19 cellular contexts compared by ENCODE assay signal in genomic region chr17:83177611-83178532, GRCh38.
DNase-seq lines count a peak whose midpoint lies in the region; ATAC-seq and TF ChIP-seq lines count a peak whose summit lies in the region.
"Had no signal": no experiment of that assay in that cellular context is flagged by ENCODE, and none has a peak within 500 bp of the region (broad histone marks: within the 10 kb centered on the region; RNA-seq: fewer than 3 reads in every experiment).

No MANE protein-coding gene starts in this region.

- H3K79me1 ChIP-seq in H9 (ENCODE audit: insufficient read depth, low read depth, low read length, poor library complexity, severe bottlenecking), result no peaks in the 10 kb centered on the region

- H3K4ac ChIP-seq in H9 (ENCODE audit: low read depth, low read length), result no peak overlapping the region

- no peaks in the 10 kb centered on the region for H3K36me3 ChIP-seq in SK-N-SH (replicated peaks in 1 of 2; ENCODE audit: control insufficient read depth in 1 of 2, insufficient read depth in 2 of 2, low read length in 1 of 2)
- H3K36me3 ChIP-seq in ovary, result no peaks in the 10 kb centered on the region
- no peaks in the 10 kb centered on the region for H3K36me3 ChIP-seq in GM23338 (ENCODE audit: insufficient read depth)
- H3K36me3 ChIP-seq: upper lobe of right lung had no signal

- CTCF ChIA-PET in SK-N-SH (lab: Yijun Ruan, JAX), result interaction anchor here (3.1 kb wide), 1 partner anchor 9 kb away, joined by 6 read pairs; no protein-coding TSS in a partner anchor

- H3K27ac Mint-ChIP-seq in H9, result no peak overlapping the region
- H3K27ac Mint-ChIP-seq in GM23338, result no peak overlapping the region
- H3K27ac Mint-ChIP-seq: activated T-helper 1 cell treated with anti-CD3 and anti-CD28 coated beads, Interleukin-12 subunit alpha, Interleukin-12 subunit beta, Interleukin-2, Interleukin-4 antibody, amounts not matched to agents 30 ng/mL and 10 ng/mL and 1 ng/mL, durations not matched to agents 14 hours and 24 hours and 36 hours; CD4-positive, alpha-beta T cell had no signal

- no peak overlapping the region for H3K4me2 ChIP-seq in SK-N-SH
- no peak overlapping the region for H3K4me2 ChIP-seq in H9 (ENCODE audit: insufficient read depth, insufficient read length, low read length)
- H3K4me2 ChIP-seq in GM23338, result no peak overlapping the region

- no peak overlapping the region for H3K23ac ChIP-seq in H9 (ENCODE audit: insufficient read length, low read depth, low read length)

- H3K27me3 Mint-ChIP-seq in H9 (ENCODE audit: low read depth) (peaks cover 4% of the 10 kb centered on the region), GM23338 (ENCODE audit: insufficient read depth, low read depth, poor library complexity) (peaks cover 5% of the 10 kb centered on the region)
- H3K27me3 Mint-ChIP-seq: CD4-positive, alpha-beta T cell had no signal

- H3K9me3 Mint-ChIP-seq in H9 (peaks cover 0 to 8% of the 10 kb centered on the region in 2 experiments; a peak in 2 of 5 replicates), GM23338 (no peaks in the 10 kb centered on the region)
- H3K9me3 Mint-ChIP-seq: activated T-helper 1 cell treated with anti-CD3 and anti-CD28 coated beads, Interleukin-12 subunit alpha, Interleukin-12 subunit beta, Interleukin-2, Interleukin-4 antibody, amounts not matched to agents 30 ng/mL and 10 ng/mL and 1 ng/mL, durations not matched to agents 14 hours and 24 hours and 36 hours; CD4-positive, alpha-beta T cell had no signal

- H2BK12ac ChIP-seq in H9 (ENCODE audit: insufficient read length, low read depth, low read length), result no peak overlapping the region

- H4K20me1 ChIP-seq in SK-N-SH (ENCODE audit: insufficient read depth), result no peaks in the 10 kb centered on the region
- no peaks in the 10 kb centered on the region for H4K20me1 ChIP-seq in H9 (ENCODE audit: control insufficient read depth, insufficient read depth, insufficient read length)
- H4K20me1 ChIP-seq in GM23338 (replicated peaks; ENCODE audit: insufficient read depth), result no peaks in the 10 kb centered on the region

- H3K27ac ChIP-seq in SK-N-SH (ENCODE audit: low read depth in 2 of 2, low read length in 1 of 2) (no peak overlapping the region), H9 (ENCODE audit: insufficient read length, low read depth, low read length) (no peak overlapping the region), ovary (no peak overlapping the region), GM23338 (ENCODE audit: low read depth) (no peak overlapping the region)
- H3K27ac ChIP-seq: 22Rv1, epithelial cell of prostate, upper lobe of right lung had no signal

- no peak overlapping the region for H2BK5ac ChIP-seq in H9 (ENCODE audit: insufficient read length, low read length)

- H4K91ac ChIP-seq in H9 (ENCODE audit: insufficient read length, low read depth, low read length), result no peak overlapping the region

- H4K5ac ChIP-seq in H9 (ENCODE audit: insufficient read length, low read depth, low read length), result no peak overlapping the region

- peaks cover 2% of the 10 kb centered on the region in 2 experiments; a peak in 2 of 4 replicates for H3K4me1 Mint-ChIP-seq in H9
- peaks cover 2% of the 10 kb centered on the region; the same call in 1 of the 3 replicates for H3K4me1 Mint-ChIP-seq in GM23338

- no peak overlapping the region for H4K8ac ChIP-seq in H9 (replicated peaks; ENCODE audit: insufficient read length, low read depth, low read length)

- peak; percentile 29 for DNase-seq in SK-N-SH
- DNase-seq in H9, result peak; percentile 29
- peak; percentile 54 for DNase-seq in islet precursor cell
- DNase-seq in ovary, result peak in 3 of 5 donors; percentile 8 to 35 (median 14)
- DNase-seq in NCI-H1048 (lab: John Stamatoyannopoulos, UW), result no peak
- no peak for DNase-seq in GM23338 (ENCODE audit: low spot score)
- DNase-seq in RPMI8226, result no peak
- DNase-seq: activated CD4-positive, alpha-beta T cell treated with anti-CD3 and anti-CD28 coated beads for 48 hours; DND-41; midbrain; NCI-H146; NCI-H446; SIG-M5; upper lobe of right lung had no signal

- H3K4me1 ChIP-seq in SK-N-SH (ENCODE audit: control insufficient read depth in 1 of 2, insufficient read depth in 2 of 2, low read depth in 1 of 2, low read length in 1 of 2) (peaks cover 0 to 26% of the 10 kb centered on the region in 2 experiments; a peak in 1 of 4 replicates), H9 (ENCODE audit: insufficient read depth, low read length) (no peaks in the 10 kb centered on the region), ovary (ENCODE audit: insufficient read depth) (peaks cover 3% of the 10 kb centered on the region), GM23338 (ENCODE audit: insufficient read depth) (no peaks in the 10 kb centered on the region)

- no peak for ATAC-seq in SK-N-SH treated with all-trans-retinoic acid at 6 μM for 48 hours
- no peak for ATAC-seq in GM23338
- ATAC-seq: upper lobe of right lung had no signal

- no peak overlapping the region for H2BK120ac ChIP-seq in H9 (ENCODE audit: low read depth, low read length, poor library complexity, severe bottlenecking)

- no peak for TF ChIP-seq CTCF in SK-N-SH (IDR thresholded peaks at IDR 0.05)
- no peak for TF ChIP-seq CTCF in H9 (conservative IDR thresholded peaks at IDR 0.05)
- no peak for TF ChIP-seq CTCF in ovary (IDR thresholded peaks at IDR 0.05)
- no peak for TF ChIP-seq CTCF in GM23338 (conservative IDR thresholded peaks at IDR 0.05; ENCODE audit: low read depth in 2 of 2)

- H2AFZ ChIP-seq in SK-N-SH (ENCODE audit: low read depth), result no peak overlapping the region
- no peak overlapping the region for H2AFZ ChIP-seq in H9 (ENCODE audit: low read length)
- no peak overlapping the region for H2AFZ ChIP-seq in GM23338

- H3K27me3 ChIP-seq in SK-N-SH (ENCODE audit: insufficient read depth) (no peaks in the 10 kb centered on the region), H9 (ENCODE audit: insufficient read depth, low read length) (no peaks in the 10 kb centered on the region), ovary (no peaks in the 10 kb centered on the region), GM23338 (ENCODE audit: insufficient read depth) (no peaks in the 10 kb centered on the region)
- H3K27me3 ChIP-seq: upper lobe of right lung had no signal

- H3K9ac ChIP-seq in SK-N-SH (no peak overlapping the region), H9 (ENCODE audit: extremely low read depth, insufficient read length, low read length) (no peak overlapping the region)

- H3K14ac ChIP-seq in H9 (ENCODE audit: insufficient read depth, low read length), result no peak overlapping the region; the same call in 1 of the 2 replicates

- no peaks in the 10 kb centered on the region for H3K36me3 Mint-ChIP-seq in H9 (ENCODE audit: insufficient read depth in 1 of 3, low read depth in 3 of 3)
- no peaks in the 10 kb centered on the region for H3K36me3 Mint-ChIP-seq in GM23338 (ENCODE audit: low read depth)

- no peaks in the 10 kb centered on the region for H3F3A ChIP-seq in SK-N-SH (replicated peaks; ENCODE audit: insufficient read depth)
- H3F3A ChIP-seq in GM23338 (replicated peaks; ENCODE audit: low read depth), result no peaks in the 10 kb centered on the region

- TF ChIP-seq EP300 in SK-N-SH (IDR thresholded peaks at IDR 0.05; ENCODE audit: borderline replicate concordance in 1 of 2, low read depth in 1 of 2, low read length in 1 of 2) (no peak), ovary (IDR thresholded peaks at IDR 0.05) (no peak)

- H3K79me2 ChIP-seq in SK-N-SH (ENCODE audit: insufficient read depth) (no peaks in the 10 kb centered on the region), H9 (ENCODE audit: insufficient read depth, low read length) (no peaks in the 10 kb centered on the region), GM23338 (replicated peaks; ENCODE audit: insufficient read depth) (no peaks in the 10 kb centered on the region)

- H2BK15ac ChIP-seq in H9 (ENCODE audit: low read depth, low read length), result no peak overlapping the region

- intact Hi-C loops in ovary (cut with DNase I), result no loop called here

- H3K56ac ChIP-seq in H9 (ENCODE audit: insufficient read length, low read depth, low read length), result no peak overlapping the region

- H2AK5ac ChIP-seq in H9 (ENCODE audit: insufficient read length, low read length), result no peak overlapping the region

- POLR2A ChIA-PET in SK-N-SH (lab: Yijun Ruan, JAX), result no interaction called here

- TF ChIP-seq RAD21 in SK-N-SH (IDR thresholded peaks at IDR 0.05; ENCODE audit: low read length), result no peak

- H3K9me3 ChIP-seq in SK-N-SH (no peaks in the 10 kb centered on the region), H9 (ENCODE audit: control insufficient read depth, low read depth, low read length) (no peaks in the 10 kb centered on the region), ovary (no peaks in the 10 kb centered on the region)
- H3K9me3 ChIP-seq: upper lobe of right lung had no signal

- H3K9me2 ChIP-seq in SK-N-SH (no peaks in the 10 kb centered on the region), GM23338 (ENCODE audit: insufficient read depth) (no peaks in the 10 kb centered on the region)

- WGBS in SK-N-SH (ENCODE audit: low lambda C conversion rate), result 71% methylated on average over 26 of the region's 32 CpGs
- no CpG with 5 or more reads among the region's 32 CpGs for WGBS in H9 (ENCODE audit: extremely low coverage, insufficient read length, low lambda C conversion rate)
- WGBS in ovary, 3 donors, result 86 to 96% (median 93%) methylated on average over 26 to 32 of the region's 32 CpGs

- no peak overlapping the region for H3K4me3 Mint-ChIP-seq in H9
- H3K4me3 Mint-ChIP-seq in GM23338, result no peak overlapping the region
- H3K4me3 Mint-ChIP-seq: activated T-helper 1 cell treated with anti-CD3 and anti-CD28 coated beads, Interleukin-12 subunit alpha, Interleukin-12 subunit beta, Interleukin-2, Interleukin-4 antibody, amounts not matched to agents 30 ng/mL and 10 ng/mL and 1 ng/mL, durations not matched to agents 14 hours and 24 hours and 36 hours; CD4-positive, alpha-beta T cell had no signal

- H3K18ac ChIP-seq in H9 (ENCODE audit: insufficient read length, low read depth, low read length), result no peak overlapping the region

- H3K4me3 ChIP-seq in SK-N-SH (ENCODE audit: low read depth in 2 of 2, low read length in 1 of 2), result no peak overlapping the region
- H3K4me3 ChIP-seq in ovary, result no peak overlapping the region
- no peak overlapping the region for H3K4me3 ChIP-seq in GM23338
- H3K4me3 ChIP-seq: upper lobe of right lung had no signal

- TF ChIP-seq POLR2A in ovary (IDR thresholded peaks at IDR 0.05), result no peak

- no peaks in the 10 kb centered on the region for H3K23me2 ChIP-seq in H9 (ENCODE audit: insufficient read length, low read depth, low read length, poor library complexity, severe bottlenecking)

- no peak overlapping the region for H3T11ph ChIP-seq in H9 (ENCODE audit: low read length)

- H2BK20ac ChIP-seq in H9 (ENCODE audit: low read depth, low read length, poor library complexity, severe bottlenecking), result no peak overlapping the region

TF ChIP-seq in SK-N-SH, 30 proteins besides CTCF, POLR2A, EP300 and RAD21:
- no peak for TF ChIP-seq YY1 (IDR thresholded peaks at IDR 0.05; ENCODE audit: low read depth)
- TF ChIP-seq CHD2 (IDR thresholded peaks at IDR 0.05; ENCODE audit: low read length, partially characterized antibody), result no peak

TF ChIP-seq in SK-N-SH treated with all-trans-retinoic acid at 6 μM for 48 hours, 23 proteins besides CTCF, POLR2A, EP300 and RAD21:
- TF ChIP-seq TOX (CRISPR knock-in tag; IDR thresholded peaks at IDR 0.05; ENCODE audit: borderline replicate concordance), result no peak
- TF ChIP-seq ESRRG (CRISPR knock-in tag; IDR thresholded peaks at IDR 0.05), result no peak

TF ChIP-seq in GM23338, 12 proteins besides CTCF, POLR2A, EP300 and RAD21 (continues in another document):
- TF ChIP-seq JUNB (IDR thresholded peaks at IDR 0.05; ENCODE audit: unreplicated experiment) (no peak), STAT1 (IDR thresholded peaks at IDR 0.05; ENCODE audit: unreplicated experiment) (no peak)

Comparison
In these comparisons a context has a peak if more than half of its experiments do, and no peak if none do; other contexts are left out.
1. DNase-seq: peak in SK-N-SH (single experiment), H9 (single experiment), islet precursor cell (single experiment) and ovary (3 of 5); none in NCI-H1048 (single experiment), GM23338 (single experiment) and RPMI8226 (single experiment).